In genomic region chr6:89311853-89312531, GRCh38 we compare ENCODE assay signal across 8 cellular contexts. TPM values are rescaled to one million over a fixed set of nuclear protein-coding genes. Genes with fewer than 3 reads are reported as not detected.
A peak's percentile ranks its signal among the peaks of the same experiment; 100 is the strongest.
DNase-seq lines count a peak whose midpoint lies in the region; ATAC-seq and TF ChIP-seq lines count a peak whose summit lies in the region.

No MANE protein-coding gene starts in this region.

- no peak overlapping the region for H3T11ph ChIP-seq in H9 (ENCODE audit: low read length)

- no peak overlapping the region for H2BK12ac ChIP-seq in H9 (ENCODE audit: insufficient read length, low read depth, low read length)

- no peak overlapping the region for H3K18ac ChIP-seq in H9 (ENCODE audit: insufficient read length, low read depth, low read length)

- no peak overlapping the region for H2BK15ac ChIP-seq in H9 (ENCODE audit: low read depth, low read length)

- H3K14ac ChIP-seq in H9 (ENCODE audit: insufficient read depth, low read length): no peak overlapping the region

- H4K8ac ChIP-seq in H9 (replicated peaks; ENCODE audit: insufficient read length, low read depth, low read length): no peak overlapping the region

- H3K36me3 Mint-ChIP-seq in H9 (ENCODE audit: insufficient read depth in 1 of 3, low read depth in 3 of 3): no peaks in the 10 kb centered on the region
- peaks cover 20% of the 10 kb centered on the region for H3K36me3 Mint-ChIP-seq in CD8-positive, alpha-beta T cell

- peaks cover 3% of the 10 kb centered on the region for H4K20me1 ChIP-seq in H9 (ENCODE audit: control insufficient read depth, insufficient read depth, insufficient read length)

- H2BK20ac ChIP-seq in H9 (ENCODE audit: low read depth, low read length, poor library complexity, severe bottlenecking): no peak overlapping the region

- ATAC-seq in SK-N-SH treated with all-trans-retinoic acid at 6 μM for 48 hours (peak; percentile 82), foreskin keratinocyte (peak; percentile 23), HG03039 (IDR thresholded peaks at IDR 0.05; ENCODE audit: unreplicated experiment) (no peak)
- no peak for ATAC-seq in CD8-positive, alpha-beta T cell

- peak overlapping the region in 2 of 3 experiments; percentile 32 to 63; a peak in 5 of 7 replicates for H3K27ac Mint-ChIP-seq in H9
- no peak overlapping the region for H3K27ac Mint-ChIP-seq in CD8-positive, alpha-beta T cell

- no peak overlapping the region for H4K5ac ChIP-seq in H9 (ENCODE audit: insufficient read length, low read depth, low read length)

- H3K27ac ChIP-seq in H9 (ENCODE audit: insufficient read length, low read depth, low read length) (no peak overlapping the region), foreskin keratinocyte (no peak overlapping the region)
- no peak overlapping the region for H3K27ac ChIP-seq in CD8-positive, alpha-beta T cell (ENCODE audit: low read depth, low read length)

- H3K23me2 ChIP-seq in H9 (ENCODE audit: insufficient read length, low read depth, low read length, poor library complexity, severe bottlenecking): no peaks in the 10 kb centered on the region

- H3K36me3 ChIP-seq in CD8-positive, alpha-beta T cell (ENCODE audit: insufficient read depth, low read length): no peaks in the 10 kb centered on the region

- no peak overlapping the region for H3K56ac ChIP-seq in H9 (ENCODE audit: insufficient read length, low read depth, low read length)

- H3K4me3 ChIP-seq in CD8-positive, alpha-beta T cell (ENCODE audit: low read depth, low read length): no peak overlapping the region

- H2AFZ ChIP-seq in H9 (ENCODE audit: low read length): no peak overlapping the region

- POLR2A ChIA-PET in CD8-positive, alpha-beta T cell (lab: Charles Lee): no interaction called here

- no peaks in the 10 kb centered on the region for H3K79me2 ChIP-seq in H9 (ENCODE audit: insufficient read depth, low read length)

- H3K4me1 Mint-ChIP-seq in H9: peaks cover 19 to 25% of the 10 kb centered on the region in 2 experiments
- no peaks in the 10 kb centered on the region for H3K4me1 Mint-ChIP-seq in CD8-positive, alpha-beta T cell (ENCODE audit: low read depth)

- intact Hi-C loops in CD8-positive, alpha-beta T cell (cut with DNase I, micrococcal nuclease): no loop called here

- TF ChIP-seq CTCF in H9 (conservative IDR thresholded peaks at IDR 0.05) (peak; percentile 81), foreskin keratinocyte (conservative IDR thresholded peaks at IDR 0.05) (peak; percentile 67)
- no peak for TF ChIP-seq CTCF in CD8-positive, alpha-beta T cell (IDR thresholded peaks at IDR 0.05)

- no peaks in the 10 kb centered on the region for H3K9me3 Mint-ChIP-seq in H9
- no peaks in the 10 kb centered on the region for H3K9me3 Mint-ChIP-seq in CD8-positive, alpha-beta T cell

- H3K9me3 ChIP-seq in H9 (ENCODE audit: control insufficient read depth, low read depth, low read length): no peaks in the 10 kb centered on the region
- no peaks in the 10 kb centered on the region for H3K9me3 ChIP-seq in CD8-positive, alpha-beta T cell (ENCODE audit: low read length)

- CTCF ChIA-PET in CD8-positive, alpha-beta T cell (lab: Charles Lee): no interaction called here

- H4K91ac ChIP-seq in H9 (ENCODE audit: insufficient read length, low read depth, low read length): no peak overlapping the region

- no CpG with 5 or more reads among the region's 9 CpGs for WGBS in H9 (ENCODE audit: extremely low coverage, insufficient read length, low lambda C conversion rate)

- no peak overlapping the region for H3K4ac ChIP-seq in H9 (ENCODE audit: low read depth, low read length)

- H3K4me1 ChIP-seq in H9 (ENCODE audit: insufficient read depth, low read length) (no peaks in the 10 kb centered on the region), foreskin keratinocyte (no peaks in the 10 kb centered on the region)
- no peaks in the 10 kb centered on the region for H3K4me1 ChIP-seq in CD8-positive, alpha-beta T cell (ENCODE audit: insufficient read depth, low read length)

- H3K27me3 Mint-ChIP-seq in H9 (ENCODE audit: low read depth): peaks cover 2% of the 10 kb centered on the region
- H3K27me3 Mint-ChIP-seq in CD8-positive, alpha-beta T cell (ENCODE audit: low read depth): no peaks in the 10 kb centered on the region

- no peak overlapping the region for H3K23ac ChIP-seq in H9 (ENCODE audit: insufficient read length, low read depth, low read length)

- no peaks in the 10 kb centered on the region for H3K79me1 ChIP-seq in H9 (ENCODE audit: insufficient read depth, low read depth, low read length, poor library complexity, severe bottlenecking)

- H2BK120ac ChIP-seq in H9 (ENCODE audit: low read depth, low read length, poor library complexity, severe bottlenecking): no peak overlapping the region

- no peak overlapping the region for H2AK5ac ChIP-seq in H9 (ENCODE audit: insufficient read length, low read length)

- no peak overlapping the region for H3K9ac ChIP-seq in H9 (ENCODE audit: extremely low read depth, insufficient read length, low read length)

- H3K4me2 ChIP-seq in H9 (ENCODE audit: insufficient read depth, insufficient read length, low read length): no peak overlapping the region

- H2BK5ac ChIP-seq in H9 (ENCODE audit: insufficient read length, low read length): no peak overlapping the region

- peak; percentile 83 for DNase-seq in H9
- peak in 1 of 2 donors; percentile 19 for DNase-seq in foreskin keratinocyte
- peak in 42 of 56 donors; percentile 11 to 76 (median 43) for DNase-seq in nucleus accumbens (lab: John Stamatoyannopoulos, UW)
- no peak for DNase-seq in NCI-H2171 treated with DMSO at 0.1 percent for 48 hours (lab: John Stamatoyannopoulos, UW)
- DNase-seq in NCI-H128 (lab: John Stamatoyannopoulos, UW; ENCODE audit: unreplicated experiment): no peak
- DNase-seq in CD8-positive, alpha-beta T cell: no peak

- H3K27me3 ChIP-seq in H9 (ENCODE audit: insufficient read depth, low read length) (no peaks in the 10 kb centered on the region), foreskin keratinocyte (peaks cover 47% of the 10 kb centered on the region)
- no peaks in the 10 kb centered on the region for H3K27me3 ChIP-seq in CD8-positive, alpha-beta T cell (ENCODE audit: insufficient read depth, low read length)

- H3K4me3 Mint-ChIP-seq in H9: no peak overlapping the region
- H3K4me3 Mint-ChIP-seq in CD8-positive, alpha-beta T cell: no peak overlapping the region

TF ChIP-seq in SK-N-SH treated with all-trans-retinoic acid at 6 μM for 48 hours, 23 proteins besides CTCF, POLR2A, EP300 and RAD21:
- no peak for TF ChIP-seq ZNF8 (CRISPR knock-in tag; IDR thresholded peaks at IDR 0.05)
- no peak for TF ChIP-seq TOX (CRISPR knock-in tag; IDR thresholded peaks at IDR 0.05; ENCODE audit: borderline replicate concordance)
- TF ChIP-seq RARB (CRISPR knock-in tag; IDR thresholded peaks at IDR 0.05): no peak
- TF ChIP-seq BACH2 (CRISPR knock-in tag; IDR thresholded peaks at IDR 0.05; ENCODE audit: borderline replicate concordance): no peak
- TF ChIP-seq ISL1 (CRISPR knock-in tag; IDR thresholded peaks at IDR 0.05): no peak
- TF ChIP-seq PATZ1 (CRISPR knock-in tag; IDR thresholded peaks at IDR 0.05; ENCODE audit: borderline replicate concordance): no peak
- no peak for TF ChIP-seq TCF4 (CRISPR knock-in tag; IDR thresholded peaks at IDR 0.05; ENCODE audit: borderline replicate concordance)
- TF ChIP-seq ESRRG (CRISPR knock-in tag; IDR thresholded peaks at IDR 0.05): no peak
- TF ChIP-seq CSDC2 (CRISPR knock-in tag; IDR thresholded peaks at IDR 0.05): no peak
- TF ChIP-seq PPARA (CRISPR knock-in tag; IDR thresholded peaks at IDR 0.05; ENCODE audit: borderline replicate concordance): no peak
- TF ChIP-seq TSHZ2 (CRISPR knock-in tag; IDR thresholded peaks at IDR 0.05): no peak

RNA-seq across cellular contexts. Expression of gene GABRR2, which starts 3.1 kb away (rescaled TPM):
- total RNA-seq in H9 (2021) (not detected in 2 replicates), foreskin keratinocyte (not detected in 2 replicates)
- polyA plus RNA-seq in foreskin keratinocyte: not detected in 2 replicates
- total RNA-seq in CD8-positive, alpha-beta T cell: under 1 TPM; 0.43 to 0.64 TPM

RNA-seq across cellular contexts. Expression of gene UBE2J1, which starts 40.5 kb away (rescaled TPM):
- total RNA-seq in H9 (2021): 13.1 and 13.2 TPM in 2 replicates
- total RNA-seq in foreskin keratinocyte: 26.4 and 27.5 TPM in 2 replicates
- 14.0 and 14.9 TPM in 2 replicates for polyA plus RNA-seq in foreskin keratinocyte
- 10 to 100 TPM; 34.1 to 37.5 TPM for total RNA-seq in CD8-positive, alpha-beta T cell

Comparison
In these comparisons a context has a peak if more than half of its experiments do, and no peak if none do; other contexts are left out.
1. DNase-seq: peak in H9 (single experiment) and nucleus accumbens (42 of 56); none in NCI-H2171 treated with DMSO at 0.1 percent for 48 hours (single experiment), NCI-H128 (single experiment) and CD8-positive, alpha-beta T cell (0 of 7).
2. ATAC-seq: peak in SK-N-SH treated with all-trans-retinoic acid at 6 μM for 48 hours (single experiment) and foreskin keratinocyte (single experiment); none in HG03039 (single experiment) and CD8-positive, alpha-beta T cell (single experiment).